ENCODE assay signal across 9 cellular contexts in genomic region chr19:56821675-56822074, GRCh38. TPM values are rescaled to one million over a fixed set of nuclear protein-coding genes. Genes with fewer than 3 reads are reported as not detected.
"Had no signal": no experiment of that assay in that cellular context is flagged by ENCODE, and none has a peak within 500 bp of the region (broad histone marks: within the 10 kb centered on the region; RNA-seq: fewer than 3 reads in every experiment).

No MANE protein-coding gene starts in this region.

- H2AFZ ChIP-seq: GM23338 had no signal

- H3K4me2 ChIP-seq: GM23338 had no signal

- ATAC-seq: GM23338, K562 had no signal

- H3K4me3 ChIP-seq: GM23338, K562 had no signal

- DNase-seq: H9, HCEC 1CT, IMR-90, KG1 had no signal

- H3K27ac ChIP-seq: HL-60 had no signal

RNA-seq across cellular contexts. Expression of gene PEG3, which starts 18.9 kb away (rescaled TPM):
- total RNA-seq: GM23338, H1, H9, HT1080, IMR-90 had no signal
- polyA plus RNA-seq: GM23338, H1, IMR-90 had no signal

RNA-seq across cellular contexts. Expression of gene ZIM2, which starts 18.9 kb away (rescaled TPM):
- total RNA-seq: GM23338, H1, H9, HT1080, IMR-90, K562 had no signal
- polyA plus RNA-seq: GM23338, H1, IMR-90, K562 had no signal
